In genomic region chr2:231714639-231715498, GRCh38 we compare ENCODE assay signal across 1 cellular context.
TF ChIP-seq lines count a peak whose summit lies in the region.

No MANE protein-coding gene starts in this region.

TF ChIP-seq in K562, 482 proteins besides CTCF, POLR2A, EP300 and RAD21 (continued from another document):
- TF ChIP-seq ETS1 (conservative IDR thresholded peaks at IDR 0.05; ENCODE audit: control insufficient read depth, low read depth, low read length) (no peak), ZNF696 (CRISPR knock-in tag; conservative IDR thresholded peaks at IDR 0.05) (no peak), NFIX (CRISPR knock-in tag; IDR thresholded peaks at IDR 0.05; ENCODE audit: low read depth) (no peak), SREBF2 (CRISPR knock-in tag; IDR thresholded peaks at IDR 0.05) (no peak), YBX1 (IDR thresholded peaks at IDR 0.05) (no peak), MECOM (CRISPR knock-in tag; IDR thresholded peaks at IDR 0.05) (no peak), CREBBP (IDR thresholded peaks at IDR 0.05; ENCODE audit: low read depth, low read length) (no peak), NFATC3 (IDR thresholded peaks at IDR 0.05) (no peak), ETV1 (tag; conservative IDR thresholded peaks at IDR 0.05; ENCODE audit: low read depth) (no peak), TFAP4 (CRISPR knock-in tag; IDR thresholded peaks at IDR 0.05; ENCODE audit: borderline replicate concordance) (0 out of 2 replicates have a peak, but pooled peaks have one; percentile 21), NR2C1 (IDR thresholded peaks at IDR 0.05) (0 out of 2 replicates have a peak, but pooled peaks have one; percentile 17), NR2C1 (tag; IDR thresholded peaks at IDR 0.05) (no peak), ELF4 (CRISPR knock-in tag; IDR thresholded peaks at IDR 0.05) (no peak), HMBOX1 (IDR thresholded peaks at IDR 0.05) (no peak), ZNF224 (CRISPR knock-in tag; IDR thresholded peaks at IDR 0.05) (no peak), DNMT1 (IDR thresholded peaks at IDR 0.05) (no peak), ZC3H4 (CRISPR knock-in tag; IDR thresholded peaks at IDR 0.05; ENCODE audit: borderline replicate concordance) (no peak), FOXJ3 (CRISPR knock-in tag; IDR thresholded peaks at IDR 0.05) (no peak), STAT5B (CRISPR knock-in tag; IDR thresholded peaks at IDR 0.05) (no peak), TAF7 (tag; IDR thresholded peaks at IDR 0.05) (no peak), SREBF1 (IDR thresholded peaks at IDR 0.05; ENCODE audit: borderline replicate concordance, low read depth, low read length) (no peak), RB1 (IDR thresholded peaks at IDR 0.05; ENCODE audit: low read depth) (peak; percentile 24; the same call in 1 of the 2 replicates)
